In the genomic region with DNA sequence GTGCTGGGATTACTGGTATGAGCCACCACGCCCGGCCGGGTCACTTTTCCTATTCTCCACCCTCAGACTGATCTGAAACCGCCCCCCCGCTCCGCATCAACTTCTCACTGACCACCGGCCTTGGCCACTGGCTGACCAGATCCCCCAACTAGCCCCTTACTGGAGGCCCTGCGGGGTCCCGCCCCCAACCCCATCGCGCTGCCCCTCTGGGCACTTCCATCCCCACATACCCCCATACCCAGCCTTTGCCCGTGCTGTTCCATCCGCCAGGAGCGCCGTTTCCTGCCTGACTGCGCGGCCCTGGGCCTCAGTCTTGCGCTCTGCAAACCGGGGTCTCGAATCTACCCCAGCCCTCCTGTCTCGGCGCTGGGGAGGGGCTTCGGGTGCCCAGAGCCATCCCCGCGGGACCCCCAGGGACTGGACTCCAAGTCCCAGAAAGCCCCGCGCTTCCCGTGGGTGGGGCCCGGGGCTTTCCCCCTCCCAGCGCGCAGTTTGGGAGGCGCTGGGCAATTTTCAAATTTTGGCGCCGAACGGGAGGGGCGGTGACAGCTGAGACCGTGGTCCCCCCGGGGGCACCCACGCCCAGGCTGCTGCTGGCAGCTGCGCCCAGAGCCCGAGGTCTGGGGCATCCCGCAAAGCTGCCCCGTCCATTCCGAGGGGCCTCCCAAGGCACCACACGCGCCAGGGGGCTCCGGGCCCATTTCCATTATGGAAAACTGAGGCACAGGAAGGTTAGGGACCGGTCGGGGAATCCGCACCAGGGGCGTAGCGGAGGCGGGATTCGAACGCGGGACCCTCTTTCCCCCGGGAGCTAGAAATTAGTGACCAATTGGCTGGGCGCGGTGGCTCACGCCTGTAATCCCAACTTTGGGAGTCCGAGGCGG, we compare ENCODE assay signal across 8 cellular contexts. TPM values are rescaled to one million over a fixed set of nuclear protein-coding genes. Genes with fewer than 3 reads are reported as not detected.
DNase-seq lines count a peak whose midpoint lies in the region; ATAC-seq and TF ChIP-seq lines count a peak whose summit lies in the region.

No MANE protein-coding gene starts in this region.

- H3K36me3 ChIP-seq in esophagus muscularis mucosa (no peaks in the 10 kb centered on the region), tibial artery (no peaks in the 10 kb centered on the region)

- POLR2A ChIA-PET in naive thymus-derived CD8-positive, alpha-beta T cell (lab: Charles Lee): interaction anchor here (0.6 to 2.3 kb wide), 6 partner anchors 14 to 218 kb away, joined by 4 to 6 read pairs (median 5); a partner anchor contains a TSS

- H3K36me3 Mint-ChIP-seq in naive thymus-derived CD8-positive, alpha-beta T cell: no peaks in the 10 kb centered on the region

- H3K4me3 Mint-ChIP-seq in naive thymus-derived CD8-positive, alpha-beta T cell: peak overlapping the region; percentile 61 to 84 (median 75)

- H3K4me3 ChIP-seq in esophagus muscularis mucosa (peak overlapping the region; percentile 64 to 71 (median 67)), tibial artery (peak overlapping the region; percentile 49 to 78)

- TF ChIP-seq POLR2A in esophagus muscularis mucosa (IDR thresholded peaks at IDR 0.05; ENCODE audit: low read depth): no peak

- no peak for TF ChIP-seq EP300 in esophagus muscularis mucosa (IDR thresholded peaks at IDR 0.05)

- H3K4me1 ChIP-seq in esophagus muscularis mucosa: peaks cover 15 to 30% (median 25%) of the 10 kb centered on the region in 4 donors
- peaks cover 0 to 21% (median 14%) of the 10 kb centered on the region in 4 donors for H3K4me1 ChIP-seq in tibial artery

- H3K9me3 ChIP-seq in esophagus muscularis mucosa: no peaks in the 10 kb centered on the region
- H3K9me3 ChIP-seq in tibial artery: no peaks in the 10 kb centered on the region

- peak; percentile 37 for DNase-seq in NCI-H82 (lab: John Stamatoyannopoulos, UW)
- DNase-seq in NCI-H82 treated with DMSO at 0.1 percent for 48 hours (lab: John Stamatoyannopoulos, UW; ENCODE audit: unreplicated experiment): no peak
- DNase-seq in MV-4-11 (lab: John Stamatoyannopoulos, UW): peak; percentile 33
- DNase-seq in activated CD8-positive, alpha-beta memory T cell treated with anti-CD3 and anti-CD28 coated beads, Interleukin-2, amount 50 U/mL, for 4 hours: peak; percentile 69
- DNase-seq in esophagus muscularis mucosa (ENCODE audit: extremely low spot score): no peak
- DNase-seq in naive thymus-derived CD8-positive, alpha-beta T cell: peak in 9 of 10 donors; percentile 17 to 52 (median 39)
- DNase-seq in tibial artery: peak; percentile 33 to 68

- TF ChIP-seq CTCF in esophagus muscularis mucosa (IDR thresholded peaks at IDR 0.05) (peak in 2 of 3 experiments; percentile 15 to 34), tibial artery (IDR thresholded peaks at IDR 0.05) (no peak)

- H3K9me3 Mint-ChIP-seq in naive thymus-derived CD8-positive, alpha-beta T cell: no peaks in the 10 kb centered on the region

- peaks cover 0 to 4% (median 0%) of the 10 kb centered on the region in 5 donors for H3K27me3 Mint-ChIP-seq in naive thymus-derived CD8-positive, alpha-beta T cell

- no peaks in the 10 kb centered on the region for H3K27me3 ChIP-seq in esophagus muscularis mucosa
- no peaks in the 10 kb centered on the region for H3K27me3 ChIP-seq in tibial artery

- H3K27ac Mint-ChIP-seq in naive thymus-derived CD8-positive, alpha-beta T cell: peak overlapping the region in 3 of 10 donors; percentile 7 to 48 (median 41)

- H3K27ac ChIP-seq in esophagus muscularis mucosa (replicated peaks in 1 of 4) (peak overlapping the region in 3 of 4 donors; percentile 61 to 71 (median 62)), tibial artery (peak overlapping the region; percentile 22 to 57)

- peaks cover 7 to 17% (median 10%) of the 10 kb centered on the region in 4 donors for H3K4me1 Mint-ChIP-seq in naive thymus-derived CD8-positive, alpha-beta T cell

- peak; percentile 73 to 82 for ATAC-seq in naive thymus-derived CD8-positive, alpha-beta T cell
- no peak for ATAC-seq in HG03135 (IDR thresholded peaks at IDR 0.05; ENCODE audit: unreplicated experiment)

- intact Hi-C loops in esophagus muscularis mucosa (cut with DNase I): no loop called here
- intact Hi-C loops in tibial artery (cut with DNase I; ENCODE audit: low total_unique reads): no loop called here

- 2% methylated on average over 43 of the region's 62 CpGs for WGBS in esophagus muscularis mucosa

RNA-seq across cellular contexts. Expression of a gene that starts 5.2 kb away (rescaled TPM):
- total RNA-seq in esophagus muscularis mucosa: 10 to 100 TPM; 13.3 to 30.8 (median 19.3) TPM
- total RNA-seq in naive thymus-derived CD8-positive, alpha-beta T cell: 10 to 100 TPM; 17.3 to 19.6 TPM
- 10 to 100 TPM in 1 of 3 donors, 1 to 10 TPM in 2; 5.4 to 10.5 (median 7.4) TPM for polyA plus RNA-seq in naive thymus-derived CD8-positive, alpha-beta T cell

RNA-seq across cellular contexts. Expression of a gene that starts 13.9 kb away (rescaled TPM):
- 100 to 1,000 TPM in 1 of 4 donors, 10 to 100 TPM in 3; 56.5 to 793 (median 90.5) TPM for total RNA-seq in esophagus muscularis mucosa
- total RNA-seq in naive thymus-derived CD8-positive, alpha-beta T cell: 100 to 1,000 TPM; 108 to 115 TPM
- 10 to 100 TPM; 41.0 to 57.3 (median 43.8) TPM for polyA plus RNA-seq in naive thymus-derived CD8-positive, alpha-beta T cell

RNA-seq across cellular contexts. Expression of a gene that starts 34.6 kb away (rescaled TPM):
- 10 to 100 TPM; 16.2 to 37.7 (median 28.1) TPM for total RNA-seq in esophagus muscularis mucosa
- 10 to 100 TPM; 33.6 to 38.3 TPM for total RNA-seq in naive thymus-derived CD8-positive, alpha-beta T cell
- polyA plus RNA-seq in naive thymus-derived CD8-positive, alpha-beta T cell: 10 to 100 TPM; 74.4 to 92.2 (median 83.0) TPM

Comparison
In these comparisons a context has a peak if more than half of its experiments do, and no peak if none do; other contexts are left out.
1. DNase-seq: peak in NCI-H82 (single experiment), MV-4-11 (single experiment), activated CD8-positive, alpha-beta memory T cell treated with anti-CD3 and anti-CD28 coated beads, Interleukin-2, amount 50 U/mL, for 4 hours (single experiment), naive thymus-derived CD8-positive, alpha-beta T cell (9 of 10) and tibial artery (2 of 2); none in NCI-H82 treated with DMSO at 0.1 percent for 48 hours (single experiment) and esophagus muscularis mucosa (single experiment).
2. CTCF ChIP-seq: peak in esophagus muscularis mucosa (2 of 3); none in tibial artery (0 of 2).